24 cellular contexts compared by ENCODE assay signal in genomic region chr16:64317601-64318000, GRCh38.
DNase-seq lines count a peak whose midpoint lies in the region; ATAC-seq, FAIRE-seq and TF ChIP-seq lines count a peak whose summit lies in the region.
"Had no signal": no experiment of that assay in that cellular context is flagged by ENCODE, and none has a peak within 500 bp of the region (broad histone marks: within the 10 kb centered on the region; RNA-seq: fewer than 3 reads in every experiment).

No MANE protein-coding gene starts in this region.

- peak overlapping the region; percentile 37 for H3K4me2 ChIP-seq in DOHH2 (ENCODE audit: low read length)
- H3K4me2 ChIP-seq: A549; BLaER1 treated with 17β-estradiol and CSF1 and Interleukin-3, amounts not matched to agents 10 nM and 100 nM had no signal

- H3K4me1 ChIP-seq in DOHH2 (ENCODE audit: control insufficient read depth, low read length): peaks cover 93% of the 10 kb centered on the region
- H3K4me1 ChIP-seq in adipocyte (ENCODE audit: control insufficient read depth, insufficient read depth, low read length): peaks cover 18% of the 10 kb centered on the region
- peaks cover 5% of the 10 kb centered on the region for H3K4me1 ChIP-seq in suprapubic skin
- no peaks in the 10 kb centered on the region for H3K4me1 ChIP-seq in small intestine (ENCODE audit: control insufficient read depth in 2 of 2, insufficient read depth in 1 of 2, low read depth in 1 of 2, low read length in 1 of 2)
- H3K4me1 ChIP-seq: A549, BE2C had no signal

- H3K27ac ChIP-seq in DOHH2 (ENCODE audit: low read depth, low read length): peak overlapping the region; percentile 58
- H3K27ac ChIP-seq in suprapubic skin: peak overlapping the region; percentile 34
- H3K27ac ChIP-seq in small intestine (ENCODE audit: low read depth in 1 of 2, low read length in 1 of 2): no peak overlapping the region
- H3K27ac ChIP-seq: A549; BLaER1 treated with 17β-estradiol and CSF1 and Interleukin-3, amounts not matched to agents 10 nM and 100 nM; GM23248 had no signal

- FAIRE-seq in small intestine (lab: Jason Lieb, UNC): no peak
- FAIRE-seq: A549, D721Med, G401.6, GM19239, H1 had no signal

- 74% methylated on average over 1 of the region's 1 CpG for WGBS in suprapubic skin
- WGBS in small intestine, 3 donors: 80 to 97% (median 95%) methylated on average over 1 of the region's 1 CpG

- H3F3A ChIP-seq in DOHH2 (ENCODE audit: control insufficient read depth, insufficient read depth): peaks cover 29% of the 10 kb centered on the region

- H3K9ac ChIP-seq in adipocyte (ENCODE audit: low read length): peak overlapping the region; percentile 46
- H3K9ac ChIP-seq: BLaER1 treated with 17β-estradiol and CSF1 and Interleukin-3, amounts not matched to agents 10 nM and 100 nM; GM23248 had no signal

- peaks cover 54% of the 10 kb centered on the region for H3K9me3 ChIP-seq in DOHH2 (ENCODE audit: control insufficient read depth, insufficient read depth, low read length)
- no peaks in the 10 kb centered on the region for H3K9me3 ChIP-seq in adipocyte (ENCODE audit: control insufficient read depth, low read length)
- H3K9me3 ChIP-seq in suprapubic skin: no peaks in the 10 kb centered on the region
- no peaks in the 10 kb centered on the region for H3K9me3 ChIP-seq in small intestine (ENCODE audit: control insufficient read depth, low read depth)
- H3K9me3 ChIP-seq: A549; BE2C; BLaER1 treated with 17β-estradiol and CSF1 and Interleukin-3, amounts not matched to agents 10 nM and 100 nM had no signal

- no peak for TF ChIP-seq CTCF in DOHH2 (IDR thresholded peaks at IDR 0.05; ENCODE audit: low read depth, low read length, poor library complexity, severe bottlenecking)
- TF ChIP-seq CTCF in suprapubic skin (IDR thresholded peaks at IDR 0.05): no peak

- H4K20me1 ChIP-seq in DOHH2 (ENCODE audit: control insufficient read depth, insufficient read depth, low read depth, low read length): no peaks in the 10 kb centered on the region
- H4K20me1 ChIP-seq: BLaER1 treated with 17β-estradiol and CSF1 and Interleukin-3, amounts not matched to agents 10 nM and 100 nM had no signal

- TF ChIP-seq EP300 in suprapubic skin (IDR thresholded peaks at IDR 0.05): no peak

- peak overlapping the region; percentile 26 for H3K4me3 ChIP-seq in DOHH2 (ENCODE audit: low read length)
- peak overlapping the region; percentile 20 for H3K4me3 ChIP-seq in adipocyte (ENCODE audit: low read length)
- H3K4me3 ChIP-seq in suprapubic skin: no peak overlapping the region
- H3K4me3 ChIP-seq in small intestine (ENCODE audit: low read depth in 1 of 2, low read length in 2 of 2): no peak overlapping the region
- H3K4me3 ChIP-seq: A549; BLaER1 treated with 17β-estradiol and CSF1 and Interleukin-3, amounts not matched to agents 10 nM and 100 nM; GM23248 had no signal

- peaks cover 82% of the 10 kb centered on the region for H3K36me3 ChIP-seq in DOHH2 (ENCODE audit: control insufficient read depth, low read length)
- H3K36me3 ChIP-seq in adipocyte (ENCODE audit: control insufficient read depth, insufficient read depth, low read length, severe bottlenecking): no peaks in the 10 kb centered on the region
- no peaks in the 10 kb centered on the region for H3K36me3 ChIP-seq in suprapubic skin
- no peaks in the 10 kb centered on the region for H3K36me3 ChIP-seq in small intestine (ENCODE audit: control insufficient read depth in 2 of 2, insufficient read depth in 2 of 2, low read length in 2 of 2)
- H3K36me3 ChIP-seq: BE2C; BLaER1 treated with 17β-estradiol and CSF1 and Interleukin-3, amounts not matched to agents 10 nM and 100 nM had no signal

- no peaks in the 10 kb centered on the region for H3K79me2 ChIP-seq in DOHH2 (ENCODE audit: control insufficient read depth, low read length)

- H3K9me2 ChIP-seq in DOHH2 (replicated peaks; ENCODE audit: control insufficient read depth, low read length): no peaks in the 10 kb centered on the region

- H3K27me3 ChIP-seq in DOHH2 (ENCODE audit: control insufficient read depth, low read length) (no peaks in the 10 kb centered on the region), adipocyte (replicated peaks; ENCODE audit: control insufficient read depth, insufficient read depth, low read length) (no peaks in the 10 kb centered on the region), suprapubic skin (no peaks in the 10 kb centered on the region), small intestine (ENCODE audit: control insufficient read depth in 2 of 2, insufficient read depth in 2 of 2, low read length in 2 of 2) (no peaks in the 10 kb centered on the region)
- H3K27me3 ChIP-seq: BE2C; BLaER1 treated with 17β-estradiol and CSF1 and Interleukin-3, amounts not matched to agents 10 nM and 100 nM had no signal

- ATAC-seq in HG03460 (IDR thresholded peaks at IDR 0.05; ENCODE audit: unreplicated experiment): no peak
- ATAC-seq: A549, HCT116 had no signal

- intact Hi-C loops in head of caudate nucleus (cut with DNase I): no loop called here

- DNase-seq in NAMALWA (ENCODE audit: low spot score) (peak; percentile 14), adipocyte (ENCODE audit: low read depth) (no peak), suprapubic skin (ENCODE audit: low spot score in 2 of 2) (no peak), small intestine (no peak), head of caudate nucleus (no peak)
- DNase-seq: 8988T; ACHN; AML-193; BE2C; CD4-positive, alpha-beta T cell; CD8-positive, alpha-beta memory T cell; DMS 273 treated with DMSO at 0.1 percent for 48 hours; DMS79; GM23248; H9 had no signal

- no peak for TF ChIP-seq POLR2A in suprapubic skin (IDR thresholded peaks at IDR 0.05)

Comparison
In these comparisons a context has a peak if more than half of its experiments do, and no peak if none do; other contexts are left out.
1. H3K27ac ChIP-seq: peak in DOHH2 (single experiment) and suprapubic skin (single experiment); none in small intestine (0 of 2).
2. H3K4me3 ChIP-seq: peak in DOHH2 (single experiment) and adipocyte (single experiment); none in suprapubic skin (single experiment) and small intestine (0 of 2).